ENCODE assay signal across 23 cellular contexts in the genomic region with DNA sequence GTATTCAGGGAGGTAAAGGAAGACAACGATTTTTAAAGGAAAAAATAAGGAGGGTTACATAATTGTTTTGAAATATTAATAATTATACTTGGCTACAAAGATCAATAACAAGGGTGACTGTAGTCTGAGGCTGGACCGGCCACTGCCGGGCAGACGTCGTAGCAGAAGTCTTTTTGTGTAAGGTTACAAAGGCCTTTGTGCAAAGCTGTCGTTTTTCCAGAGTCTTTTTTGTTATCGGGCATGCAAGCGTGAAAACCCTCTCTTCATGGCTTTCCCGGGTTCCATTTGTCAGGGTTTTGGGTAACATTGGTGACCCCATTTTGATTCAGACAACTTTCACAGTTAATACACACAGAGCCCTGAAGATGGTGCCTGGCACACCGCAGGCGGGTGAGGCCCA.
"Had no signal": no experiment of that assay in that cellular context is flagged by ENCODE, and none has a peak within 500 bp of the region (broad histone marks: within the 10 kb centered on the region; RNA-seq: fewer than 3 reads in every experiment).

No MANE protein-coding gene starts in this region.

- H3K9me3 Mint-ChIP-seq: activated CD4-positive, alpha-beta memory T cell treated with anti-CD3 and anti-CD28 coated beads, Interleukin-2, amount 10 ng/mL, durations not matched to agents 7 days and 5 days; activated naive CD4-positive, alpha-beta T cell treated with anti-CD3 and anti-CD28 coated beads for 36 hours; activated naive CD8-positive, alpha-beta T cell treated with anti-CD3 and anti-CD28 coated beads, Interleukin-2, amount 50 U/mL, for 24 hours; activated T-helper 2 cell treated with anti-CD3 and anti-CD28 coated beads, Interferon-gamma antibody, Interleukin-2, Interleukin-4, amounts not matched to agents 10 μg/mL and 5 μg/mL and 100 μg/mL, durations not matched to agents 14 hours and 24 hours and 36 hours; stimulated activated naive B cell treated with anti-CD40 and anti-IgM and Interleukin-4, amounts not matched to agents 10 μg/mL and 1 μg/mL and 100 μg/mL, for 72 hours; T-cell had no signal

- H3K4me1 ChIP-seq: left lung, pancreas, spleen, vagina had no signal

- H3K4me1 Mint-ChIP-seq: activated CD4-positive, alpha-beta memory T cell treated with anti-CD3 and anti-CD28 coated beads, Interleukin-2, amount 10 ng/mL, durations not matched to agents 7 days and 5 days; activated naive CD8-positive, alpha-beta T cell treated with anti-CD3 and anti-CD28 coated beads, Interleukin-2, amount 50 U/mL, for 24 hours; stimulated activated naive B cell treated with anti-CD40 and anti-IgM and Interleukin-4, amounts not matched to agents 10 μg/mL and 1 μg/mL and 100 μg/mL, for 72 hours had no signal

- H3K27me3 Mint-ChIP-seq: activated CD4-positive, alpha-beta memory T cell treated with anti-CD3 and anti-CD28 coated beads, Interleukin-2, amount 10 ng/mL, durations not matched to agents 7 days and 5 days; activated naive CD8-positive, alpha-beta T cell treated with anti-CD3 and anti-CD28 coated beads, Interleukin-2, amount 50 U/mL, for 24 hours; T-cell had no signal

- DNase-seq: activated CD4-positive, alpha-beta memory T cell treated with anti-CD3 and anti-CD28 coated beads, Interleukin-2, amount 10 ng/mL, durations not matched to agents 7 days and 5 days; activated CD4-positive, alpha-beta T cell treated with anti-CD3 and anti-CD28 coated beads for 48 hours; activated CD4-positive, CD25-positive, alpha-beta regulatory T cell; activated naive CD4-positive, alpha-beta T cell treated with anti-CD3 and anti-CD28 coated beads for 36 hours; activated naive CD8-positive, alpha-beta T cell treated with anti-CD3 and anti-CD28 coated beads, Interleukin-2, amount 50 U/mL, for 24 hours; activated T-cell treated with anti-CD3 and anti-CD28 coated beads, Interleukin-2, amount 50 U/mL, for 1 hour; aorta; cerebellar nuclear complex; effector memory CD4-positive, alpha-beta T cell; glutamatergic neuron; kidney; left lung; pancreas; spleen; stimulated activated CD4-positive, alpha-beta T cell treated with anti-CD3 and anti-CD28 coated beads, Interleukin-4, amount 100 ng/mL, for 4 hours; stimulated activated naive B cell treated with anti-CD40 and anti-IgM and Interleukin-4, amounts not matched to agents 10 μg/mL and 1 μg/mL and 100 μg/mL, for 72 hours; T-cell; T-helper 9 cell; trophoblast cell had no signal

- H3K36me3 ChIP-seq: pancreas had no signal

- H3K27ac ChIP-seq: left lung, pancreas, spleen, vagina had no signal

- ATAC-seq: activated naive CD8-positive, alpha-beta T cell treated with anti-CD3 and anti-CD28 coated beads, Interleukin-2, amount 50 U/mL, for 24 hours; left lung; pancreas; SK-N-SH treated with all-trans-retinoic acid at 6 μM for 48 hours; stimulated activated naive B cell treated with anti-CD40 and anti-IgM and Interleukin-4, amounts not matched to agents 10 μg/mL and 1 μg/mL and 100 μg/mL, for 72 hours; T-cell had no signal

- H3K27me3 ChIP-seq: left lung, pancreas, spleen, vagina had no signal

- H3K27ac Mint-ChIP-seq: activated CD4-positive, alpha-beta memory T cell treated with anti-CD3 and anti-CD28 coated beads, Interleukin-2, amount 10 ng/mL, durations not matched to agents 7 days and 5 days; activated naive CD4-positive, alpha-beta T cell treated with anti-CD3 and anti-CD28 coated beads for 36 hours; activated naive CD8-positive, alpha-beta T cell treated with anti-CD3 and anti-CD28 coated beads, Interleukin-2, amount 50 U/mL, for 24 hours; activated T-helper 2 cell treated with anti-CD3 and anti-CD28 coated beads, Interferon-gamma antibody, Interleukin-2, Interleukin-4, amounts not matched to agents 10 μg/mL and 5 μg/mL and 100 μg/mL, durations not matched to agents 14 hours and 24 hours and 36 hours; stimulated activated naive B cell treated with anti-CD40 and anti-IgM and Interleukin-4, amounts not matched to agents 10 μg/mL and 1 μg/mL and 100 μg/mL, for 72 hours; T-cell had no signal

- H3K36me3 Mint-ChIP-seq: stimulated activated naive B cell treated with anti-CD40 and anti-IgM and Interleukin-4, amounts not matched to agents 10 μg/mL and 1 μg/mL and 100 μg/mL, for 72 hours had no signal

- H3K4me3 Mint-ChIP-seq: activated CD4-positive, alpha-beta memory T cell treated with anti-CD3 and anti-CD28 coated beads, Interleukin-2, amount 10 ng/mL, durations not matched to agents 7 days and 5 days; activated naive CD4-positive, alpha-beta T cell treated with anti-CD3 and anti-CD28 coated beads for 36 hours; activated naive CD8-positive, alpha-beta T cell treated with anti-CD3 and anti-CD28 coated beads, Interleukin-2, amount 50 U/mL, for 24 hours; neural crest cell; stimulated activated naive B cell treated with anti-CD40 and anti-IgM and Interleukin-4, amounts not matched to agents 10 μg/mL and 1 μg/mL and 100 μg/mL, for 72 hours; T-cell had no signal

- H3K9me3 ChIP-seq: left lung, pancreas, spleen, vagina had no signal

- H3K4me3 ChIP-seq: left lung, pancreas, spleen, vagina had no signal
